ENCODE assay signal across 29 cellular contexts in the genomic region with DNA sequence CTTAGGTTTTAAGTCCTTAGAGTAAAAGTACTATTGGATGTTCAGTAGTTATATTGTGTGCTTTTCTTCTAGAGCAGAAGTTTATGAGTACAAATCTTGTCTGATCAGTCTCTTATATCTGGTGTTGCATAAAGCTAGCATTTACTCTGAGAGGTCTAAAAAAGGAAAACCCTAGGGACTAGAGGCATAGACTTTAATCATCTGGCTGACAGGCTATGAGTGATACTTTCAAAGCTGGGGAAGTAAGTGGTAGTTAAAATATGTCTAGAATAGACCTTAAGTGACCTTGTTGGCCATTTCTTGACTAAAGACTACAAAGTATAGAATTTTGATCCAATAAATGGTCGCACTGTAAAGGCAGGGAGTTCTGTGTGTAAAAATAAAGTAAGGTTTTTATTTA.
"Had no signal": no experiment of that assay in that cellular context is flagged by ENCODE, and none has a peak within 500 bp of the region (broad histone marks: within the 10 kb centered on the region; RNA-seq: fewer than 3 reads in every experiment).

No MANE protein-coding gene starts in this region.

- H3K27ac ChIP-seq: adrenal gland, body of pancreas, esophagus muscularis mucosa, gastroesophageal sphincter, heart right ventricle, WERI-Rb-1 had no signal

- H3K36me3 ChIP-seq: adrenal gland, esophagus muscularis mucosa, gastroesophageal sphincter, heart right ventricle, WERI-Rb-1 had no signal

- H3K4me3 ChIP-seq: adrenal gland, body of pancreas, esophagus muscularis mucosa, gastroesophageal sphincter, heart right ventricle had no signal

- H3K27me3 ChIP-seq: adrenal gland, body of pancreas, esophagus muscularis mucosa, gastroesophageal sphincter, heart right ventricle had no signal

- DNase-seq: activated B cell treated with CpG ODN at 0.5 μM for 24 hours; activated CD4-positive, alpha-beta memory T cell treated with anti-CD3 and anti-CD28 coated beads for 36 hours; activated CD4-positive, alpha-beta T cell treated with anti-CD3 and anti-CD28 coated beads for 36 hours; activated CD4-positive, alpha-beta T cell treated with anti-CD3 and anti-CD28 coated beads, Interleukin-2, amount 10 ng/mL, durations not matched to agents 24 days and 14 days; activated CD8-positive, alpha-beta memory T cell treated with anti-CD3 and anti-CD28 coated beads, Interleukin-2, amount 10 ng/mL, durations not matched to agents 7 days and 5 days; activated CD8-positive, alpha-beta memory T cell treated with anti-CD3 and anti-CD28 coated beads, Interleukin-2, amount 50 U/mL, for 4 hours; activated CD8-positive, alpha-beta T cell treated with anti-CD3 and anti-CD28 coated beads, Interleukin-2, amount 10 ng/mL, durations not matched to agents 7 days and 5 days; activated effector memory CD4-positive, alpha-beta T cell treated with anti-CD3 and anti-CD28 coated beads, Interleukin-2, amount 50 U/mL, for 16 hours; activated naive CD4-positive, alpha-beta T cell treated with anti-CD3 and anti-CD28 coated beads for 36 hours; activated naive CD8-positive, alpha-beta T cell treated with anti-CD3 and anti-CD28 coated beads for 36 hours; activated naive CD8-positive, alpha-beta T cell treated with anti-CD3 and anti-CD28 coated beads, Interleukin-2, amount 50 U/mL, for 24 hours; activated T-cell treated with anti-CD3 and anti-CD28 coated beads, Interleukin-2, amount 50 U/mL, for 1 hour; activated T-cell treated with anti-CD3 and anti-CD28 coated beads, Interleukin-2, amount 50 U/mL, for 48 hours; adrenal gland; amygdala; aorta; body of pancreas; caudate nucleus; cortex of kidney; dermis blood vessel endothelial cell; effector CD4-positive, alpha-beta T cell; effector memory CD8-positive, alpha-beta T cell; erythroblast; foreskin melanocyte; heart right ventricle; T1000; WERI-Rb-1 had no signal

- H3K4me1 ChIP-seq: esophagus muscularis mucosa, gastroesophageal sphincter had no signal

- H3K9me3 ChIP-seq: adrenal gland, body of pancreas, esophagus muscularis mucosa, gastroesophageal sphincter had no signal
